8 cellular contexts compared by ENCODE assay signal in the genomic region with DNA sequence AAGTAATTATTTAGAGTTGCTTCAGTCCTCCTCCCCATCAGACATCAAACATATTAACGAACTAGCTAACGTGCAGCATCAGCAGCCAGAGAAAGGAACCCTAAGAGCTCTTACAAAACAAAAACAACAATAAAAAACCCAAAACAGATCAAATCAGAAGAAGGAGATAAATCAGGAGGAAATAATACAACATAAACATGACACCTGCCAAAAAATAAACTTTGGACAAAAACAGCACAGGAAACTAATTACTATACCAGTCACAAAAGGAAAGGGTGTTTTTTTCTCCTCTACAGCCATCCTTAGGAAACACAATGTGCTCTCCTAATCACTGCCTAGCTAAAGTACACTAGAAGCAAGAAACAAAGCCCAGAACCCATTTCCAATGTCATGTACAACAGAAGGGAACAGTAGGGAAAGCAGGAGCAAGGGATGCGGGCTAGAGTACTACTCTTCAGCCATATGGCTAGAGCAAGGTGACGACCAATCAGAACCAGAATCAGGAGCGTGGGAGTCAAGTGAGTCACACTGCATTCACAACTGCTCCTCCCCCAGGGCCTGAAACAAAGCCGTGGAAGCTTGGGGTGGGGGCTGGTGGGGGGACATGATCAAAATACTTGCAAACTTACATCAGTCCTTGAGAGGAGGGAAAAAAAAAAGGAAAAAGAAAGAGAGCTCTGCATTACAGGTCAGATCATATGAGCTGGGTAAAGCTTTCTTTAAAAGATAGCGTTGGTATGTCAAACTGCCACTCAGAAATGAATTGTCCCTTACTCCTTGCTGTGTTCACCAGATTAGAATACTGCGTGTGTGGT.
A peak's percentile ranks its signal among the peaks of the same experiment; 100 is the strongest.
DNase-seq lines count a peak whose midpoint lies in the region; ATAC-seq, FAIRE-seq and TF ChIP-seq lines count a peak whose summit lies in the region.

No MANE protein-coding gene starts in this region.

- DNase-seq in CD4-positive, alpha-beta T cell, result no peak
- DNase-seq in NB4 (ENCODE audit: low read depth) (peak; percentile 57), astrocyte of the spinal cord (ENCODE audit: low read depth, low spot score) (peak; percentile 87), left kidney (ENCODE audit: low read depth, low spot score) (peak; percentile 85), type B pancreatic cell (ENCODE audit: extremely low spot score, unreplicated experiment) (no peak), D721Med (ENCODE audit: insufficient read length, low spot score) (no peak)

- H3K27ac ChIP-seq in CD4-positive, alpha-beta T cell (ENCODE audit: low read depth, low read length), result no peak overlapping the region

- no peak for TF ChIP-seq POLR2A in NB4 (IDR thresholded peaks at IDR 0.05; ENCODE audit: extremely low read depth, insufficient read length)

- H3K9me3 Mint-ChIP-seq in CD4-positive, alpha-beta T cell, result no peaks in the 10 kb centered on the region
- H3K9me3 Mint-ChIP-seq in type B pancreatic cell, result no peaks in the 10 kb centered on the region

- H3K27me3 Mint-ChIP-seq in CD4-positive, alpha-beta T cell, result no peaks in the 10 kb centered on the region
- H3K27me3 Mint-ChIP-seq in type B pancreatic cell, result no peaks in the 10 kb centered on the region

- peak overlapping the region; percentile 25 for H3K27ac Mint-ChIP-seq in CD4-positive, alpha-beta T cell
- H3K27ac Mint-ChIP-seq in type B pancreatic cell, result peak overlapping the region; percentile 45

- no peak for TF ChIP-seq CTCF in CD4-positive, alpha-beta T cell (IDR thresholded peaks at IDR 0.05)
- TF ChIP-seq CTCF in NB4 (IDR thresholded peaks at IDR 0.05; ENCODE audit: low read depth, low read length) (no peak), astrocyte of the spinal cord (IDR thresholded peaks at IDR 0.05; ENCODE audit: low read depth, low read length) (no peak), type B pancreatic cell (conservative IDR thresholded peaks at IDR 0.05) (no peak), D721Med (IDR thresholded peaks at IDR 0.05; ENCODE audit: insufficient read depth, missing control alignments) (no peak)

- intact Hi-C loops in CD4-positive, alpha-beta T cell (cut with DNase I, micrococcal nuclease), result no loop called here

- in situ Hi-C loops in astrocyte of the spinal cord (cut with HindIII; ENCODE audit: low sequenced_read_pairs), result no loop called here

- CTCF ChIA-PET in CD4-positive, alpha-beta T cell (lab: Charles Lee), result interaction anchor here (0.6 to 2.2 kb wide), 3 partner anchors 18 to 24 kb away, joined by 3 to 9 read pairs (median 4); no protein-coding TSS in a partner anchor

- FAIRE-seq in D721Med (lab: Jason Lieb, UNC), result no peak

- H3K4me3 Mint-ChIP-seq in CD4-positive, alpha-beta T cell, result no peak overlapping the region
- H3K4me3 Mint-ChIP-seq in type B pancreatic cell, result peak overlapping the region; percentile 23

- ATAC-seq in CD4-positive, alpha-beta T cell (ENCODE audit: poor library complexity), result no peak
- ATAC-seq in HG03457 (IDR thresholded peaks at IDR 0.05; ENCODE audit: unreplicated experiment), result no peak
- ATAC-seq in HG02852 (IDR thresholded peaks at IDR 0.05; ENCODE audit: unreplicated experiment), result no peak

- H3K4me3 ChIP-seq in NB4 (ENCODE audit: low read depth, low read length) (no peak overlapping the region), astrocyte of the spinal cord (ENCODE audit: low read depth, low read length) (no peak overlapping the region)

- peaks cover 21% of the 10 kb centered on the region for H3K36me3 Mint-ChIP-seq in CD4-positive, alpha-beta T cell (ENCODE audit: low read depth)
- H3K36me3 Mint-ChIP-seq in type B pancreatic cell, result peaks cover 14% of the 10 kb centered on the region

- POLR2A ChIA-PET in CD4-positive, alpha-beta T cell (lab: Charles Lee), result interaction anchor here (0.8 to 0.9 kb wide), 2 partner anchors 53 to 65 kb away, joined by 3 read pairs; a partner anchor contains a TSS

- H3K9me3 ChIP-seq in CD4-positive, alpha-beta T cell (ENCODE audit: control insufficient read depth, low read length), result no peaks in the 10 kb centered on the region

- H3K4me1 Mint-ChIP-seq in CD4-positive, alpha-beta T cell (ENCODE audit: low read depth), result peaks cover 50% of the 10 kb centered on the region
- peaks cover 26% of the 10 kb centered on the region for H3K4me1 Mint-ChIP-seq in type B pancreatic cell (ENCODE audit: unreplicated experiment)

- H3K27me3 ChIP-seq in CD4-positive, alpha-beta T cell (ENCODE audit: control insufficient read depth, insufficient read depth, low read length), result no peaks in the 10 kb centered on the region

Comparison
In these comparisons a context has a peak if more than half of its experiments do, and no peak if none do; other contexts are left out.
1. DNase-seq: peak in NB4 (single experiment), astrocyte of the spinal cord (single experiment) and left kidney (single experiment); none in CD4-positive, alpha-beta T cell (0 of 10), type B pancreatic cell (single experiment) and D721Med (single experiment).